In the genomic region with DNA sequence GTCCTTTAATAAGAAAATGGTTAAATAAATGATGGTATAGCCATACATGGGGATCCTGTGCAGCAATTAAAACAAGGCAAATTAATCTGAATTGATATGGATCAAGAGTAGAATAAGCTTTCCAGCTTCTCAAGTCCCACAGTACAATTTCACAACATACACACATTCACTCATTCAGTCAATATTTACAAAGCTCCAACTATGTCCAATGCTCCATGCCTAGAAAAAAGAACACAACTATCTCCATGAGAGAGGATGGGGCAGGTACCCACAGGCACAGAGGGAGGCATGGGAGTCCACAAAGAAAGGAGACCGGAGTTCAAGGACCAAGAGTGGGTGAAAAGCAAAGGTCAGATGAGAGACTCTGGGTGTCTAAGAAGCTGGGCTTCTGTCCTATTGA, we compare ENCODE assay signal across 16 cellular contexts. TPM values are rescaled to one million over a fixed set of nuclear protein-coding genes. Genes with fewer than 3 reads are reported as not detected.
A peak's percentile ranks its signal among the peaks of the same experiment; 100 is the strongest.
DNase-seq lines count a peak whose midpoint lies in the region; ATAC-seq and TF ChIP-seq lines count a peak whose summit lies in the region.
"Had no signal": no experiment of that assay in that cellular context is flagged by ENCODE, and none has a peak within 500 bp of the region (broad histone marks: within the 10 kb centered on the region; RNA-seq: fewer than 3 reads in every experiment).

No MANE protein-coding gene starts in this region.

- TF ChIP-seq CTCF in KMS-11 (conservative IDR thresholded peaks at IDR 0.05; ENCODE audit: low read depth, low read length) (no peak), nephron (IDR thresholded peaks at IDR 0.05; ENCODE audit: unreplicated experiment in 3 of 3) (no peak), BE2C (IDR thresholded peaks at IDR 0.05; ENCODE audit: low read depth, low read length) (no peak)

- H3K4me3 ChIP-seq in KMS-11 (IDR thresholded peaks at IDR 0.05; ENCODE audit: insufficient read depth, low read depth, low read length) (no peak overlapping the region), BE2C (ENCODE audit: low read depth, low read length) (no peak overlapping the region)
- H3K4me3 ChIP-seq: K562 had no signal

- H4K20me1 ChIP-seq in KMS-11 (ENCODE audit: insufficient read depth): no peaks in the 10 kb centered on the region

- H3K36me3 ChIP-seq in KMS-11 (ENCODE audit: insufficient read depth) (no peaks in the 10 kb centered on the region), BE2C (no peaks in the 10 kb centered on the region)

- ATAC-seq in left lobe of liver (peak; percentile 94), HG03342 (IDR thresholded peaks at IDR 0.05; ENCODE audit: unreplicated experiment) (no peak)
- ATAC-seq: K562 had no signal

- H2AFZ ChIP-seq in KMS-11 (ENCODE audit: low read depth): no peak overlapping the region

- no peak overlapping the region for H3K4me3 Mint-ChIP-seq in nephron
- H3K4me3 Mint-ChIP-seq: B cell; CD4-positive, alpha-beta memory T cell; HFFc6 had no signal

- H3K36me3 Mint-ChIP-seq in nephron (ENCODE audit: low read depth): peaks cover 13% of the 10 kb centered on the region
- H3K36me3 Mint-ChIP-seq: CD4-positive, alpha-beta memory T cell had no signal

- H3K27me3 ChIP-seq in KMS-11 (ENCODE audit: insufficient read depth, low read depth) (no peaks in the 10 kb centered on the region), BE2C (no peaks in the 10 kb centered on the region)

- no peaks in the 10 kb centered on the region; the same call in 1 of the 2 replicates for H3K9me3 ChIP-seq in BE2C

- H3K9me3 Mint-ChIP-seq in nephron: no peaks in the 10 kb centered on the region
- H3K9me3 Mint-ChIP-seq: CD4-positive, alpha-beta memory T cell; HFFc6 had no signal

- no peak overlapping the region for H3K9ac ChIP-seq in KMS-11

- H3K4me2 ChIP-seq in KMS-11: peak overlapping the region; percentile 95; the same call in 1 of the 2 replicates

- peak overlapping the region; percentile 81; the same call in 1 of the 2 replicates for H3K27ac ChIP-seq in KMS-11
- H3K27ac ChIP-seq: C4-2B, HL-60 had no signal

- H3K4me1 Mint-ChIP-seq in nephron: peaks cover 63% of the 10 kb centered on the region

- DNase-seq in left lobe of liver (ENCODE audit: low spot score) (no peak), SIG-M5 treated with dmso at 0.1 percent for 504 hours (lab: John Stamatoyannopoulos, UW; ENCODE audit: unreplicated experiment) (no peak), BE2C (no peak), UCSD-AML1 (lab: John Stamatoyannopoulos, UW; ENCODE audit: unreplicated experiment) (no peak)
- DNase-seq: CD4-positive, alpha-beta memory T cell; DND-41; GDM1; HCEC 1CT; HFFc6 had no signal

- H3K27me3 Mint-ChIP-seq in nephron (ENCODE audit: low read depth): peaks cover 5% of the 10 kb centered on the region
- H3K27me3 Mint-ChIP-seq: B cell; CD4-positive, alpha-beta memory T cell had no signal

- peaks cover 89% of the 10 kb centered on the region for H3K4me1 ChIP-seq in KMS-11 (ENCODE audit: low read depth, poor library complexity, severe bottlenecking)
- H3K4me1 ChIP-seq in BE2C: no peaks in the 10 kb centered on the region

- peak overlapping the region; percentile 7 to 27 (median 16) for H3K27ac Mint-ChIP-seq in nephron
- H3K27ac Mint-ChIP-seq: B cell, HFFc6 had no signal

- peaks cover 51% of the 10 kb centered on the region for H3K79me2 ChIP-seq in KMS-11 (ENCODE audit: insufficient read depth, low read depth)

RNA-seq across cellular contexts. Expression of gene TMCC3, which starts 12.6 kb away (rescaled TPM):
- total RNA-seq in left lobe of liver: 2.6 TPM
- not detected for polyA plus RNA-seq in BE2C (2012; ENCODE audit: insufficient read depth, insufficient read length, low read depth)
- total RNA-seq: HFFc6, K562 had no signal
- polyA plus RNA-seq: K562 had no signal
